1 cellular context compared by ENCODE assay signal in the genomic region with DNA sequence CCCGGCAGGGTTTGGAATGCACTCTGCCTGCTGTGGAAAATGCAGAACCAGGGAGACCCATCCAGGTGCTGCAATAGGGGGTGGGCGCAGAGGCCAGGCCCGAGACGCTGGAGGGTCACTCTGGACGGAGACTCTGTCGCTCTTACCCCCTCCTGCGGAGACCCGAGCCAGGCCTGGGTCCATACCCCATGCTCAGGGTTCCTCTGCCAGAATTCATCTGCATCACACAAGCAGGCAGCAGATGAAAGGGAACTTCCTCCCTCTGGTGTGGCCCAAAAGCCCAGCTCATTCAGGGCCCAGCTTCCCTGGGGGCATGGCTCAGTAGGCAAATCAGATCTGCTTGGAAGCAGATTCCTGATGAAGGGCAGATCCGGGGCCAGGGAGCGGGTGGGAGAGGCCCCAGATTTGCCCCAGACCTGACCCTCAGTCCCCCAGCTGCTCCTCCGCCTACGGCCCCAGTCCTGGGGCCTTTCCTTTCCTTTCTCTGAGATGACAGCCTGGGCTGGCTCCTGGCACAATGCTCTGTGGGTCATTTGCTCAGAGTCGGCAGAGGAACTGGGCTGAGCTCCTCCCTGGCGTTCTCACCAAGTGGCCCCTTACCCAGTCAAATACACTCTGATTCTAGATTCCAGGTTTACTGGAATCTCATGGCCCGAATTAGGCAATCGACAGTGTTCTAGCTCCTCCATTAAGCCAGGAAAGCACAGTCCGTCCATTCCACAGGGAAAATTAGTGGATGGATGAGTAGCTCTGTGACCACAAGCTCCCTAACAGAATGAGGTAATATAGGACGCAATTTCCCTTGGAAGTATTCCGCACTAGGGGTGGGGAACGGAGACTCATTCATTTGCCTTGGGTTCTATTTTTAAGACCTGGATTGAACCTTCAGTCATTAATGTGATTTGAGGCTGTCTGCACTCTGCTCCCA.
TF ChIP-seq lines count a peak whose summit lies in the region.

No MANE protein-coding gene starts in this region.

TF ChIP-seq in IMR-90, 13 proteins besides CTCF, POLR2A, EP300 and RAD21:
- TF ChIP-seq CEBPB (IDR thresholded peaks at IDR 0.05; ENCODE audit: low read depth, low read length) (peak; percentile 21; the same call in 1 of the 2 replicates), SMC3 (IDR thresholded peaks at IDR 0.05; ENCODE audit: low read depth, low read length) (no peak)
